Comparison of ENCODE assay signal across 16 cellular contexts in genomic region chr10:17004801-17005380, GRCh38.
"Had no signal": no experiment of that assay in that cellular context is flagged by ENCODE, and none has a peak within 500 bp of the region (broad histone marks: within the 10 kb centered on the region; RNA-seq: fewer than 3 reads in every experiment).

No MANE protein-coding gene starts in this region.

- H3K36me3 ChIP-seq: gastrocnemius medialis, heart right ventricle, lower lobe of right lung, neutrophil had no signal

- H3K4me3 Mint-ChIP-seq: activated CD4-positive, alpha-beta memory T cell treated with anti-CD3 and anti-CD28 coated beads, Interleukin-2, amount 10 ng/mL, durations not matched to agents 7 days and 5 days; activated naive CD8-positive, alpha-beta T cell treated with anti-CD3 and anti-CD28 coated beads, Interleukin-2, amount 10 ng/mL, durations not matched to agents 7 days and 5 days; activated T-cell treated with anti-CD3 and anti-CD28 coated beads, Interleukin-2, amount 50 U/mL, for 24 hours; type B pancreatic cell; WTC11 had no signal

- H3K27ac Mint-ChIP-seq: activated CD4-positive, alpha-beta memory T cell treated with anti-CD3 and anti-CD28 coated beads, Interleukin-2, amount 10 ng/mL, durations not matched to agents 7 days and 5 days; activated T-cell treated with anti-CD3 and anti-CD28 coated beads, Interleukin-2, amount 50 U/mL, for 24 hours; type B pancreatic cell; WTC11 had no signal

- ATAC-seq: gastrocnemius medialis, heart right ventricle, left cardiac atrium, lower lobe of right lung, WTC11 had no signal

- DNase-seq: activated CD4-positive, alpha-beta memory T cell treated with anti-CD3 and anti-CD28 coated beads, Interleukin-2, amount 10 ng/mL, durations not matched to agents 7 days and 5 days; activated CD4-positive, alpha-beta T cell treated with anti-CD3 and anti-CD28 coated beads for 4 hours; activated effector memory CD4-positive, alpha-beta T cell treated with anti-CD3 and anti-CD28 coated beads, Interleukin-2, amount 50 U/mL, for 16 hours; activated naive CD8-positive, alpha-beta T cell treated with anti-CD3 and anti-CD28 coated beads, Interleukin-2, amount 10 ng/mL, durations not matched to agents 7 days and 5 days; activated T-cell treated with anti-CD3 and anti-CD28 coated beads, Interleukin-2, amount 50 U/mL, for 24 hours; dorsolateral prefrontal cortex; gastrocnemius medialis; heart right ventricle; left cardiac atrium; lower lobe of right lung; posterior cingulate gyrus; stimulated activated CD4-positive, alpha-beta T cell treated with anti-CD3 and anti-CD28 coated beads, Interleukin-2, amount 100 ng/mL, for 48 hours; T-helper 2 cell had no signal

- H3K27me3 ChIP-seq: dorsolateral prefrontal cortex, gastrocnemius medialis, heart right ventricle had no signal

- H3K27me3 Mint-ChIP-seq: activated naive CD8-positive, alpha-beta T cell treated with anti-CD3 and anti-CD28 coated beads, Interleukin-2, amount 10 ng/mL, durations not matched to agents 7 days and 5 days had no signal

- H3K36me3 Mint-ChIP-seq: type B pancreatic cell, WTC11 had no signal

- H3K27ac ChIP-seq: dorsolateral prefrontal cortex, neutrophil had no signal

- H3K9me3 Mint-ChIP-seq: activated CD4-positive, alpha-beta memory T cell treated with anti-CD3 and anti-CD28 coated beads, Interleukin-2, amount 10 ng/mL, durations not matched to agents 7 days and 5 days had no signal

- H3K9me3 ChIP-seq: gastrocnemius medialis, lower lobe of right lung, neutrophil had no signal

- H3K4me3 ChIP-seq: dorsolateral prefrontal cortex, gastrocnemius medialis, heart right ventricle, lower lobe of right lung had no signal

- H3K4me1 Mint-ChIP-seq: WTC11 had no signal
